10 cellular contexts compared by ENCODE assay signal in genomic region chr9:129146441-129146933, GRCh38. TPM values are rescaled to one million over a fixed set of nuclear protein-coding genes. Genes with fewer than 3 reads are reported as not detected.
DNase-seq lines count a peak whose midpoint lies in the region; ATAC-seq and TF ChIP-seq lines count a peak whose summit lies in the region.
"Had no signal": no experiment of that assay in that cellular context is flagged by ENCODE, and none has a peak within 500 bp of the region (broad histone marks: within the 10 kb centered on the region; RNA-seq: fewer than 3 reads in every experiment).

No MANE protein-coding gene starts in this region.

- H3K9me3 ChIP-seq in HUES6 (ENCODE audit: control insufficient read depth, insufficient read depth, low read depth, low read length) (no peaks in the 10 kb centered on the region), ectodermal cell (ENCODE audit: control insufficient read depth, low read length) (no peaks in the 10 kb centered on the region), lung (ENCODE audit: control insufficient read depth in 2 of 2, insufficient read depth in 1 of 2, low read length in 1 of 2) (no peaks in the 10 kb centered on the region), subcutaneous abdominal adipose tissue (ENCODE audit: control insufficient read depth in 5 of 5, low read length in 5 of 5) (no peaks in the 10 kb centered on the region), BE2C (no peaks in the 10 kb centered on the region)

- no peak for ATAC-seq in lung (ENCODE audit: insufficient read depth, low FRiP score)
- no peak for ATAC-seq in HG02970 (IDR thresholded peaks at IDR 0.05; ENCODE audit: low FRiP score, unreplicated experiment)

- TF ChIP-seq CTCF in lung (IDR thresholded peaks at IDR 0.05; ENCODE audit: control extremely low read depth, extremely low read depth) (no peak), BE2C (IDR thresholded peaks at IDR 0.05; ENCODE audit: low read depth, low read length) (no peak)

- H3K9ac ChIP-seq in HUES6 (ENCODE audit: low read length) (peak overlapping the region; percentile 79), subcutaneous abdominal adipose tissue (ENCODE audit: low read length in 5 of 5) (peak overlapping the region in 4 of 5 donors; percentile 26 to 64 (median 62))

- H3K36me3 ChIP-seq in HUES6 (ENCODE audit: control insufficient read depth, insufficient read depth, low read length): peaks cover 40% of the 10 kb centered on the region
- peaks cover 8% of the 10 kb centered on the region for H3K36me3 ChIP-seq in ectodermal cell (ENCODE audit: control insufficient read depth, insufficient read depth, low read length)
- peaks cover 0 to 36% of the 10 kb centered on the region in 2 donors for H3K36me3 ChIP-seq in lung (ENCODE audit: control insufficient read depth in 2 of 2, insufficient read depth in 2 of 2, low read length in 2 of 2)
- peaks cover 0 to 43% (median 11%) of the 10 kb centered on the region in 5 donors for H3K36me3 ChIP-seq in subcutaneous abdominal adipose tissue (ENCODE audit: control insufficient read depth in 5 of 5, insufficient read depth in 5 of 5, low read length in 5 of 5)
- H3K36me3 ChIP-seq in BE2C: peaks cover 38% of the 10 kb centered on the region

- H3K27me3 ChIP-seq in HUES6 (ENCODE audit: control insufficient read depth, insufficient read depth, low read length): no peaks in the 10 kb centered on the region
- no peaks in the 10 kb centered on the region for H3K27me3 ChIP-seq in ectodermal cell (ENCODE audit: control insufficient read depth, insufficient read depth, low read length, poor library complexity, severe bottlenecking)
- H3K27me3 ChIP-seq in lung (ENCODE audit: control insufficient read depth, insufficient read depth): no peaks in the 10 kb centered on the region
- H3K27me3 ChIP-seq in subcutaneous abdominal adipose tissue (ENCODE audit: control insufficient read depth in 5 of 5, insufficient read depth in 4 of 5, low read length in 5 of 5): no peaks in the 10 kb centered on the region
- no peaks in the 10 kb centered on the region for H3K27me3 ChIP-seq in BE2C

- no peak overlapping the region; the same call in 1 of the 2 replicates for H3K4me3 ChIP-seq in HUES6 (ENCODE audit: low read depth, low read length)
- H3K4me3 ChIP-seq in ectodermal cell (ENCODE audit: insufficient read depth, low read depth, low read length): no peak overlapping the region
- no peak overlapping the region for H3K4me3 ChIP-seq in lung
- no peak overlapping the region for H3K4me3 ChIP-seq in subcutaneous abdominal adipose tissue (ENCODE audit: low read depth in 1 of 5, low read length in 5 of 5)
- no peak overlapping the region for H3K4me3 ChIP-seq in BE2C (ENCODE audit: low read depth, low read length)

- H3K27ac ChIP-seq in HUES6 (ENCODE audit: low read depth, low read length) (peak overlapping the region; percentile 77), ectodermal cell (ENCODE audit: insufficient read depth, low read depth, low read length, poor library complexity, severe bottlenecking) (peak overlapping the region; percentile 91), lung (ENCODE audit: low read depth in 1 of 2, low read length in 1 of 2) (peak overlapping the region; percentile 73 to 78), subcutaneous abdominal adipose tissue (ENCODE audit: low read depth, low read length) (peak overlapping the region; percentile 78)

- DNase-seq in lung (ENCODE audit: low spot score): no peak
- DNase-seq in GOT3 (lab: John Stamatoyannopoulos, UW): no peak
- DNase-seq in stimulated activated CD4-positive, alpha-beta T cell treated with anti-CD3 and anti-CD28 coated beads, Interleukin-12 subunit alpha, Interleukin-12 subunit beta, amount 100 ng/mL, for 4 hours: no peak
- no peak for DNase-seq in BE2C
- DNase-seq: activated gamma-delta T cell treated with Interleukin-2 at 50 U/mL for 16 hours, Kasumi-1 had no signal

- H3K4me1 ChIP-seq in HUES6 (ENCODE audit: control insufficient read depth, insufficient read depth, low read length) (peaks cover 48% of the 10 kb centered on the region), ectodermal cell (ENCODE audit: control insufficient read depth, insufficient read depth, low read length) (peaks cover 50% of the 10 kb centered on the region), lung (ENCODE audit: control insufficient read depth in 2 of 2, insufficient read depth in 2 of 2, low read length in 2 of 2) (peaks cover 8 to 33% of the 10 kb centered on the region in 2 donors), subcutaneous abdominal adipose tissue (ENCODE audit: control insufficient read depth in 5 of 5, insufficient read depth in 5 of 5, low read length in 5 of 5) (peaks cover 18 to 56% (median 53%) of the 10 kb centered on the region in 5 donors), BE2C (peaks cover 14% of the 10 kb centered on the region)

- WGBS in ectodermal cell, 2 experiments: 66 to 74% methylated on average over 7 to 8 of the region's 8 CpGs
- WGBS in lung, 2 donors: 51 to 77% methylated on average over 7 to 8 of the region's 8 CpGs

RNA-seq across cellular contexts. Expression of gene IER5L, which starts 31.6 kb away (rescaled TPM):
- 20.7 TPM for polyA plus RNA-seq in ectodermal cell (2013, experiment 1 of 4)
- polyA plus RNA-seq in ectodermal cell (2013, experiment 2 of 4): 13.6 TPM
- 25.1 TPM for polyA plus RNA-seq in ectodermal cell (2013, experiment 3 of 4)
- polyA plus RNA-seq in ectodermal cell (2013, experiment 4 of 4): 22.6 TPM
- 10 to 100 TPM; 23.5 to 24.7 TPM for total RNA-seq in lung
- polyA plus RNA-seq in lung: 10 to 100 TPM; 12.6 to 31.5 TPM
- 38.6 TPM for polyA plus RNA-seq in BE2C (2012; ENCODE audit: insufficient read depth, insufficient read length, low read depth)

RNA-seq across cellular contexts. Expression of gene PTPA, which starts 35.3 kb away (rescaled TPM):
- 169 TPM for polyA plus RNA-seq in ectodermal cell (2013, experiment 1 of 4)
- polyA plus RNA-seq in ectodermal cell (2013, experiment 2 of 4): 180 TPM
- polyA plus RNA-seq in ectodermal cell (2013, experiment 3 of 4): 125 TPM
- polyA plus RNA-seq in ectodermal cell (2013, experiment 4 of 4): 143 TPM
- total RNA-seq in lung: 100 to 1,000 TPM in 1 of 2 donors, 10 to 100 TPM in 1; 62.5 to 145 TPM
- 100 to 1,000 TPM; 103 to 130 TPM for polyA plus RNA-seq in lung
- polyA plus RNA-seq in BE2C (2012; ENCODE audit: insufficient read depth, insufficient read length, low read depth): 175 TPM

RNA-seq across cellular contexts. Expression of gene CRAT, which starts 35.9 kb away (rescaled TPM):
- polyA plus RNA-seq in ectodermal cell (2013, experiment 1 of 4): 17.3 TPM
- 14.2 TPM for polyA plus RNA-seq in ectodermal cell (2013, experiment 2 of 4)
- 17.3 TPM for polyA plus RNA-seq in ectodermal cell (2013, experiment 3 of 4)
- 17.7 TPM for polyA plus RNA-seq in ectodermal cell (2013, experiment 4 of 4)
- 10 to 100 TPM; 14.5 to 26.0 TPM for total RNA-seq in lung
- 10 to 100 TPM; 10.4 to 18.6 TPM for polyA plus RNA-seq in lung
- 15.2 TPM for polyA plus RNA-seq in BE2C (2012; ENCODE audit: insufficient read depth, insufficient read length, low read depth)
